8 cellular contexts compared by ENCODE assay signal in the genomic region with DNA sequence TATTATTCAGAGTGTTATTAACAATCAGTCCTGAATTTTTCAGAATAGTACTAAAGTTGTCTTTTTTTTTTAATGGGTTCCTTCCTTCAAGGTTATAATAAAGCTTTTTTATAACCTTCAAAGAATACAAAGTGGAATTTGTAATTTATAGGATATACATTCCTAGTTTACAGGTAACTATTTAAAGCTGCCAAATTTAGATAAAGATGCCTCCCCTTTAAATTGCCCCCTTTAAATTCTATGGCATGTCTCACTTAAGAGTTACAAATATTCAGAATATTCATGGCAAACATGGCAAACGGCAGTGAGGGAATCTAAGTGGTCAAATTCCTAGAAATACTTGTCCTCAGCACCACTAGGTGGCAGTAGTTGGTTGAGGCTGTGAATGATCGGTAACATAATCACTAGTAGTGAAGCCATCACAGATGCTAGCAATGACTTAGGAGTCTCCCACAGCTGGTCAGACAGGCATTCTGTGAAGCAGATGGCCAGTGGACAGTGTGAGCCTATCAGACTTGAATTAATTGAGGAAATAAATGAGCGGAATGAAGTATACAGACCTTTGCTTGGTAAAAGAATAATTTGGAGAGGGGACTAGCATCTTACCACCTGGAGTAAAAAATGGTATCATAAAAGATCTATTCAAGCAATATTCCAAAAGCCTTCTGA.
DNase-seq lines count a peak whose midpoint lies in the region; ATAC-seq and TF ChIP-seq lines count a peak whose summit lies in the region.

No MANE protein-coding gene starts in this region.

- CTCF ChIA-PET in CD8-positive, alpha-beta memory T cell (lab: Charles Lee), result interaction anchor here (0.7 to 2.7 kb wide), 16 partner anchors 11 to 645 kb away, joined by 3 to 12 read pairs (median 4); a partner anchor contains a TSS
- CTCF ChIA-PET in activated CD4-positive, alpha-beta memory T cell treated with anti-CD3 and anti-CD28 coated beads for 36 hours (lab: Charles Lee), result interaction anchor here (0.6 to 3.9 kb wide), 33 partner anchors 9 to 1124 kb away, joined by 3 to 21 read pairs (median 4); a partner anchor contains a TSS

- H3K36me3 Mint-ChIP-seq in CD8-positive, alpha-beta memory T cell, result peaks cover 0 to 4% (median 0%) of the 10 kb centered on the region in 3 donors
- no peaks in the 10 kb centered on the region for H3K36me3 Mint-ChIP-seq in activated CD4-positive, alpha-beta memory T cell treated with anti-CD3 and anti-CD28 coated beads for 36 hours
- H3K36me3 Mint-ChIP-seq in endothelial cell (ENCODE audit: low read depth, unreplicated experiment), result peaks cover 3% of the 10 kb centered on the region

- POLR2A ChIA-PET in CD8-positive, alpha-beta memory T cell (lab: Charles Lee), result no interaction called here
- POLR2A ChIA-PET in activated CD4-positive, alpha-beta memory T cell treated with anti-CD3 and anti-CD28 coated beads for 36 hours (lab: Charles Lee), result no interaction called here

- peaks cover 0 to 1% of the 10 kb centered on the region in 2 donors for H3K27me3 Mint-ChIP-seq in CD8-positive, alpha-beta memory T cell
- no peaks in the 10 kb centered on the region for H3K27me3 Mint-ChIP-seq in activated CD4-positive, alpha-beta memory T cell treated with anti-CD3 and anti-CD28 coated beads for 36 hours
- no peaks in the 10 kb centered on the region for H3K27me3 Mint-ChIP-seq in endothelial cell (ENCODE audit: unreplicated experiment)

- H3K36me3 ChIP-seq in CD8-positive, alpha-beta memory T cell (ENCODE audit: insufficient read depth, low read length), result no peaks in the 10 kb centered on the region
- no peaks in the 10 kb centered on the region for H3K36me3 ChIP-seq in mucosa of descending colon (ENCODE audit: low read depth)

- H3K4me3 Mint-ChIP-seq in CD8-positive, alpha-beta memory T cell, result no peak overlapping the region
- H3K4me3 Mint-ChIP-seq in activated CD4-positive, alpha-beta memory T cell treated with anti-CD3 and anti-CD28 coated beads for 36 hours, result no peak overlapping the region
- H3K4me3 Mint-ChIP-seq in endothelial cell (ENCODE audit: unreplicated experiment), result no peak overlapping the region

- H3K9me3 ChIP-seq in CD8-positive, alpha-beta memory T cell (ENCODE audit: low read length), result no peaks in the 10 kb centered on the region
- H3K9me3 ChIP-seq in mucosa of descending colon, result no peaks in the 10 kb centered on the region

- H3K27ac ChIP-seq in CD8-positive, alpha-beta memory T cell (ENCODE audit: low read depth, low read length), result no peak overlapping the region

- DNase-seq in CD8-positive, alpha-beta memory T cell, result peak; percentile 12 to 65 (median 26)
- DNase-seq in HK-2 (ENCODE audit: unreplicated experiment) (peak; percentile 31), NCI-H774 (lab: John Stamatoyannopoulos, UW) (peak; percentile 42), endothelial cell (ENCODE audit: low spot score) (peak; percentile 58), mucosa of descending colon (peak in 1 of 3 donors; percentile 88)
- peak; percentile 52 for DNase-seq in activated CD4-positive, alpha-beta memory T cell treated with anti-CD3 and anti-CD28 coated beads for 36 hours
- peak; percentile 55 for DNase-seq in stimulated activated naive CD8-positive, alpha-beta T cell treated with anti-CD3 and anti-CD28 coated beads, Interleukin-15, Interleukin-2, amounts not matched to agents 100 U/mL and 50 U/mL, for 24 hours

- peaks cover 0 to 4% (median 0%) of the 10 kb centered on the region in 3 donors for H3K4me1 Mint-ChIP-seq in CD8-positive, alpha-beta memory T cell
- H3K4me1 Mint-ChIP-seq in activated CD4-positive, alpha-beta memory T cell treated with anti-CD3 and anti-CD28 coated beads for 36 hours (ENCODE audit: low read depth), result no peaks in the 10 kb centered on the region
- no peaks in the 10 kb centered on the region for H3K4me1 Mint-ChIP-seq in endothelial cell (ENCODE audit: unreplicated experiment)

- no peak overlapping the region for H3K4me3 ChIP-seq in CD8-positive, alpha-beta memory T cell (ENCODE audit: low read length)
- H3K4me3 ChIP-seq in mucosa of descending colon, result no peak overlapping the region

- H3K27ac Mint-ChIP-seq in CD8-positive, alpha-beta memory T cell, result no peak overlapping the region
- no peak overlapping the region for H3K27ac Mint-ChIP-seq in activated CD4-positive, alpha-beta memory T cell treated with anti-CD3 and anti-CD28 coated beads for 36 hours
- no peak overlapping the region for H3K27ac Mint-ChIP-seq in endothelial cell (ENCODE audit: unreplicated experiment)

- H3K27me3 ChIP-seq in CD8-positive, alpha-beta memory T cell (ENCODE audit: insufficient read depth, low read length, poor library complexity, severe bottlenecking), result no peaks in the 10 kb centered on the region

- TF ChIP-seq CTCF in endothelial cell (IDR thresholded peaks at IDR 0.05; ENCODE audit: unreplicated experiment) (peak; percentile 74), mucosa of descending colon (IDR thresholded peaks at IDR 0.05) (peak; percentile 7)

- H3K4me1 ChIP-seq in CD8-positive, alpha-beta memory T cell (ENCODE audit: insufficient read depth, low read length), result no peaks in the 10 kb centered on the region
- no peaks in the 10 kb centered on the region for H3K4me1 ChIP-seq in mucosa of descending colon (ENCODE audit: low read depth)

- H3K9me3 Mint-ChIP-seq in CD8-positive, alpha-beta memory T cell, result no peaks in the 10 kb centered on the region
- no peaks in the 10 kb centered on the region for H3K9me3 Mint-ChIP-seq in activated CD4-positive, alpha-beta memory T cell treated with anti-CD3 and anti-CD28 coated beads for 36 hours
- no peaks in the 10 kb centered on the region for H3K9me3 Mint-ChIP-seq in endothelial cell (ENCODE audit: unreplicated experiment)

- intact Hi-C loops in activated CD4-positive, alpha-beta memory T cell treated with anti-CD3 and anti-CD28 coated beads for 36 hours (cut with micrococcal nuclease), result loop anchor here (1.0 to 5.0 kb wide), 5 partner anchors 82 to 1124 kb away; a partner anchor contains a TSS
- intact Hi-C loops in mucosa of descending colon (cut with DNase I, micrococcal nuclease), result loop anchor here (2.0 to 10.0 kb wide), 4 partner anchors 81 to 641 kb away; no protein-coding TSS in a partner anchor

- peak; percentile 81 for ATAC-seq in GM19395 (IDR thresholded peaks at IDR 0.05; ENCODE audit: unreplicated experiment)
- peak; percentile 92 for ATAC-seq in mucosa of descending colon
- ATAC-seq in stimulated activated naive CD8-positive, alpha-beta T cell treated with anti-CD3 and anti-CD28 coated beads, Interleukin-15, Interleukin-2, amounts not matched to agents 100 U/mL and 50 U/mL, for 24 hours, result no peak
